ENCODE assay signal across 1 cellular context in the genomic region with DNA sequence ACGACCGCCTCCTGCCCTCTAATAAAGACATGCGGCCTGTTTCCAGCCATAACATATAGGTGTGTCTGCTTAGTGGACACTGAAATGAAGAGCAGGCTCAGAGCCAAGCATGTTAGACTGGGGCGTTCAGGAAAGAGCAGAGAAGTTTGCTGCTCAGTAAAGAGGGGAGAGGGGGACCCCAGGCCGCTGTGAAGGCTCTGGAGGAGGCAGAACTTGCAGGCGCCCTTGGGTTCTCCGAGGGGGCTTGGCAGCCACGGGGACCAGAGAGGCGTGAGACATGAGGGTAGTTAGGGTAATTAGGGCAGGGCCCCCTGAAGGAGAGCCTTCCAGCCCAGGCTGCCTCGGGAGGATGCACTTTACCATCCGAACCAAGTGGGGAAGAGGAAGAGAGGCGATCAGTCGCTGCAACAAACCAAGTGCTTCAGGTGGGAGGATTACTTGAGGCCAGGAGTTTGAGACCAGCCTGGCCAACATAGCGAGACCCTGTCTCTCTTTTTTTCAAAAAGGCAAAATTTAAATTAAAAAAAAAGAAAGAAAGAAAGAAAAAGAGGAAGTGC.
TF ChIP-seq lines count a peak whose summit lies in the region.

No MANE protein-coding gene starts in this region.

TF ChIP-seq in HepG2, 621 proteins besides CTCF, POLR2A, EP300 and RAD21 (continued from another document):
- TF ChIP-seq, protein P1, sequence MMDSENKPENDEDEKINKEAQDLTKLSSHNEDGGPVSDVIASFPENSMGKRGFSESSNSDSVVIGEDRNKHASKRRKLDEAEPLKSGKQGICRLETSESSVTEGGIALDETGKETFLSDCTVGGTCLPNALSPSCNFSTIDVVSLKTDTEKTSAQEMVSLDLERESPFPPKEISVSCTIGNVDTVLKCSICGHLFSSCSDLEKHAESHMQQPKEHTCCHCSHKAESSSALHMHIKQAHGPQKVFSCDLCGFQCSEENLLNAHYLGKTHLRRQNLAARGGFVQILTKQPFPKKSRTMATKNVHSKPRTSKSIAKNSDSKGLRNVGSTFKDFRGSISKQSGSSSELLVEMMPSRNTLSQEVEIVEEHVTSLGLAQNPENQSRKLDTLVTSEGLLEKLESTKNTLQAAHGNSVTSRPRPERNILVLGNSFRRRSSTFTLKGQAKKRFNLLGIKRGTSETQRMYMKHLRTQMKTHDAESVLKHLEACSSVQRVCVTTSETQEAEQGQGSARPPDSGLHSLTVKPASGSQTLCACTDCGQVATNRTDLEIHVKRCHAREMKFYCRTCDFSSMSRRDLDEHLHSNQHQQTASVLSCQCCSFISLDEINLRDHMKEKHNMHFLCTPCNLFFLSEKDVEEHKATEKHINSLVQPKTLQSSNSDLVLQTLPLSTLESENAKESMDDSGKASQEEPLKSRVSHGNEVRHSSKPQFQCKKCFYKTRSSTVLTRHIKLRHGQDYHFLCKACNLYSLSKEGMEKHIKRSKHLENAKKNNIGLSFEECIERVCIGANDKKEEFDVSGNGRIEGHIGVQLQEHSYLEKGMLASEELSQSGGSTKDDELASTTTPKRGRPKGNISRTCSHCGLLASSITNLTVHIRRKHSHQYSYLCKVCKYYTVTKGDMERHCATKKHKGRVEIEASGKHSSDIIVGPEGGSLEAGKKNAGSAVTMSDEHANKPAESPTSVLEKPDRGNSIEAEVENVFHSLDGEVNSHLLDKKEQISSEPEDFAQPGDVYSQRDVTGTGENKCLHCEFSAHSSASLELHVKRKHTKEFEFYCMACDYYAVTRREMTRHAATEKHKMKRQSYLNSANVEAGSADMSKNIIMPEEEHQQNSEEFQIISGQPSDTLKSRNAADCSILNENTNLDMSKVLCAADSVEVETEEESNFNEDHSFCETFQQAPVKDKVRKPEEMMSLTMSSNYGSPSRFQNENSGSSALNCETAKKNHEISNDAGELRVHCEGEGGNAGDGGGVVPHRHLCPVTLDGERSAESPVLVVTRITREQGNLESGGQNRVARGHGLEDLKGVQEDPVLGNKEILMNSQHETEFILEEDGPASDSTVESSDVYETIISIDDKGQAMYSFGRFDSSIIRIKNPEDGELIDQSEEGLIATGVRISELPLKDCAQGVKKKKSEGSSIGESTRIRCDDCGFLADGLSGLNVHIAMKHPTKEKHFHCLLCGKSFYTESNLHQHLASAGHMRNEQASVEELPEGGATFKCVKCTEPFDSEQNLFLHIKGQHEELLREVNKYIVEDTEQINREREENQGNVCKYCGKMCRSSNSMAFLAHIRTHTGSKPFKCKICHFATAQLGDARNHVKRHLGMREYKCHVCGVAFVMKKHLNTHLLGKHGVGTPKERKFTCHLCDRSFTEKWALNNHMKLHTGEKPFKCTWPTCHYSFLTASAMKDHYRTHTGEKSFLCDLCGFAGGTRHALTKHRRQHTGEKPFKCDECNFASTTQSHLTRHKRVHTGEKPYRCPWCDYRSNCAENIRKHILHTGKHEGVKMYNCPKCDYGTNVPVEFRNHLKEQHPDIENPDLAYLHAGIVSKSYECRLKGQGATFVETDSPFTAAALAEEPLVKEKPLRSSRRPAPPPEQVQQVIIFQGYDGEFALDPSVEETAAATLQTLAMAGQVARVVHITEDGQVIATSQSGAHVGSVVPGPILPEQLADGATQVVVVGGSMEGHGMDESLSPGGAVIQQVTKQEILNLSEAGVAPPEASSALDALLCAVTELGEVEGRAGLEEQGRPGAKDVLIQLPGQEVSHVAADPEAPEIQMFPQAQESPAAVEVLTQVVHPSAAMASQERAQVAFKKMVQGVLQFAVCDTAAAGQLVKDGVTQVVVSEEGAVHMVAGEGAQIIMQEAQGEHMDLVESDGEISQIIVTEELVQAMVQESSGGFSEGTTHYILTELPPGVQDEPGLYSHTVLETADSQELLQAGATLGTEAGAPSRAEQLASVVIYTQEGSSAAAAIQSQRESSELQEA (CRISPR knock-in tag; IDR thresholded peaks at IDR 0.05; ENCODE audit: not compliant biosample characterization) = peak; percentile 2
- TF ChIP-seq BRCA1 (CRISPR knock-in tag; IDR thresholded peaks at IDR 0.05) = no peak
- peak; percentile 57; the same call in 1 of the 2 replicates for TF ChIP-seq ZNF121 (CRISPR knock-in tag; IDR thresholded peaks at IDR 0.05)
- TF ChIP-seq, protein P2, sequence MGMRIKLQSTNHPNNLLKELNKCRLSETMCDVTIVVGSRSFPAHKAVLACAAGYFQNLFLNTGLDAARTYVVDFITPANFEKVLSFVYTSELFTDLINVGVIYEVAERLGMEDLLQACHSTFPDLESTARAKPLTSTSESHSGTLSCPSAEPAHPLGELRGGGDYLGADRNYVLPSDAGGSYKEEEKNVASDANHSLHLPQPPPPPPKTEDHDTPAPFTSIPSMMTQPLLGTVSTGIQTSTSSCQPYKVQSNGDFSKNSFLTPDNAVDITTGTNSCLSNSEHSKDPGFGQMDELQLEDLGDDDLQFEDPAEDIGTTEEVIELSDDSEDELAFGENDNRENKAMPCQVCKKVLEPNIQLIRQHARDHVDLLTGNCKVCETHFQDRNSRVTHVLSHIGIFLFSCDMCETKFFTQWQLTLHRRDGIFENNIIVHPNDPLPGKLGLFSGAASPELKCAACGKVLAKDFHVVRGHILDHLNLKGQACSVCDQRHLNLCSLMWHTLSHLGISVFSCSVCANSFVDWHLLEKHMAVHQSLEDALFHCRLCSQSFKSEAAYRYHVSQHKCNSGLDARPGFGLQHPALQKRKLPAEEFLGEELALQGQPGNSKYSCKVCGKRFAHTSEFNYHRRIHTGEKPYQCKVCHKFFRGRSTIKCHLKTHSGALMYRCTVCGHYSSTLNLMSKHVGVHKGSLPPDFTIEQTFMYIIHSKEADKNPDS (CRISPR knock-in tag; IDR thresholded peaks at IDR 0.05) = no peak
- TF ChIP-seq SIN3B (IDR thresholded peaks at IDR 0.05; ENCODE audit: low read length) = no peak
- TF ChIP-seq ZNF841 (CRISPR knock-in tag; IDR thresholded peaks at IDR 0.05; ENCODE audit: borderline replicate concordance) = no peak
- no peak for TF ChIP-seq TP53 (CRISPR knock-in tag; conservative IDR thresholded peaks at IDR 0.05)
- TF ChIP-seq, protein P3, sequence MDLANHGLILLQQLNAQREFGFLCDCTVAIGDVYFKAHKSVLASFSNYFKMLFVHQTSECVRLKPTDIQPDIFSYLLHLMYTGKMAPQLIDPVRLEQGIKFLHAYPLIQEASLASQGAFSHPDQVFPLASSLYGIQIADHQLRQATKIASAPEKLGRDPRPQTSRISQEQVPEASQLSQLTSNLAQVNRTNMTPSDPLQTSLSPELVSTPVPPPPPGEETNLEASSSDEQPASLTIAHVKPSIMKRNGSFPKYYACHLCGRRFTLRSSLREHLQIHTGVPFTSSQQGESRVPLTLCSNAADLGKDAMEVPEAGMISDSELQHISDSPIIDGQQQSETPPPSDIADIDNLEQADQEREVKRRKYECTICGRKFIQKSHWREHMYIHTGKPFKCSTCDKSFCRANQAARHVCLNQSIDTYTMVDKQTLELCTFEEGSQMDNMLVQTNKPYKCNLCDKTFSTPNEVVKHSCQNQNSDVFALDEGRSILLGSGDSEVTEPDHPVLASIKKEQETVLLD (CRISPR knock-in tag; IDR thresholded peaks at IDR 0.05; ENCODE audit: low read depth) = no peak
- no peak for TF ChIP-seq AGO2 (optimal IDR thresholded peaks at IDR 0.05; ENCODE audit: low read depth, low read length)
- no peak for TF ChIP-seq MZF1 (CRISPR knock-in tag; IDR thresholded peaks at IDR 0.05; ENCODE audit: borderline replicate concordance)
TF ChIP-seq in HepG2: peak in this region for 2.
